ENCODE assay signal across 1 cellular context in genomic region chr5:135873831-135874230, GRCh38.
TF ChIP-seq lines count a peak whose summit lies in the region.

No MANE protein-coding gene starts in this region.

TF ChIP-seq in H1, 55 proteins besides CTCF, POLR2A, EP300 and RAD21:
- TF ChIP-seq ASH2L (IDR thresholded peaks at IDR 0.05; ENCODE audit: low read length), result no peak
- no peak for TF ChIP-seq TBP (IDR thresholded peaks at IDR 0.05; ENCODE audit: low read depth, low read length)
- no peak for TF ChIP-seq TAF1 (IDR thresholded peaks at IDR 0.05; ENCODE audit: low read depth, low read length)
- TF ChIP-seq, protein P1, sequence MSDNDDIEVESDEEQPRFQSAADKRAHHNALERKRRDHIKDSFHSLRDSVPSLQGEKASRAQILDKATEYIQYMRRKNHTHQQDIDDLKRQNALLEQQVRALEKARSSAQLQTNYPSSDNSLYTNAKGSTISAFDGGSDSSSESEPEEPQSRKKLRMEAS (IDR thresholded peaks at IDR 0.05), result no peak
- TF ChIP-seq RFX5 (IDR thresholded peaks at IDR 0.05; ENCODE audit: borderline replicate concordance, low read depth, low read length), result no peak
- TF ChIP-seq KDM4A (IDR thresholded peaks at IDR 0.05; ENCODE audit: low read depth, low read length, severe bottlenecking), result no peak
- TF ChIP-seq CREB1 (IDR thresholded peaks at IDR 0.05), result no peak
